ENCODE assay signal across 28 cellular contexts in genomic region chr5:159801303-159801702, GRCh38.
"Had no signal": no experiment of that assay in that cellular context is flagged by ENCODE, and none has a peak within 500 bp of the region (broad histone marks: within the 10 kb centered on the region; RNA-seq: fewer than 3 reads in every experiment).

No MANE protein-coding gene starts in this region.

- H3K9me3 ChIP-seq: adrenal gland, body of pancreas, breast epithelium, Peyer's patch had no signal

- H3K4me1 ChIP-seq: body of pancreas, breast epithelium, Peyer's patch had no signal

- H3K27me3 ChIP-seq: adrenal gland, body of pancreas, breast epithelium, Peyer's patch had no signal

- ATAC-seq: activated CD4-positive, alpha-beta T cell treated with anti-CD3 and anti-CD28 coated beads for 36 hours; activated CD4-positive, CD25-positive, alpha-beta regulatory T cell treated with anti-CD3 and anti-CD28 coated beads, Interleukin-2, amount 50 U/mL, for 24 hours; activated naive CD4-positive, alpha-beta T cell treated with anti-CD3 and anti-CD28 coated beads, Interleukin-2, amount 50 U/mL, for 72 hours; activated T-cell treated with anti-CD3 and anti-CD28 coated beads, Interleukin-2, amount 50 U/mL, for 4 hours; body of pancreas; PC-3; Right ventricle myocardium inferior had no signal

- H3K27ac ChIP-seq: adrenal gland, body of pancreas, breast epithelium, Peyer's patch, RWPE1 had no signal

- DNase-seq: activated CD4-positive, alpha-beta T cell treated with anti-CD3 and anti-CD28 coated beads for 36 hours; activated CD4-positive, alpha-beta T cell treated with anti-CD3 and anti-CD28 coated beads, Interleukin-2, amount 10 ng/mL, durations not matched to agents 7 days and 5 days; activated CD4-positive, alpha-beta T cell treated with anti-CD3 and anti-CD28 coated beads, Interleukin-2, amount 50 U/mL, for 48 hours; activated CD8-positive, alpha-beta memory T cell treated with anti-CD3 and anti-CD28 coated beads, Interleukin-2, amount 50 U/mL, for 4 hours; activated gamma-delta T cell treated with Interleukin-2 at 50 U/mL for 16 hours; activated naive CD4-positive, alpha-beta T cell treated with anti-CD3 and anti-CD28 coated beads for 36 hours; activated T-cell treated with anti-CD3 and anti-CD28 coated beads for 4 hours; activated T-cell treated with anti-CD3 and anti-CD28 coated beads, Interleukin-2, amount 50 U/mL, for 4 hours; adrenal gland; body of pancreas; caudate nucleus; cerebellar nuclear complex; NCI-H1105; NCI-H1417 treated with DMSO at 0.1 percent for 48 hours; NCI-H2029; NCI-H2171; NCI-H510A; NCI-H526; NCI-H748 treated with DMSO at 0.1 percent for 48 hours; NK-92 treated with Interleukin-12 subunit alpha and Interleukin-12 subunit beta, amount 100 ng/mL, for 24 hours; PC-3; Peyer's patch; SIG-M5 had no signal

- H3K4me3 ChIP-seq: adrenal gland, body of pancreas, breast epithelium, Peyer's patch had no signal

- H3K36me3 ChIP-seq: adrenal gland, breast epithelium, Peyer's patch had no signal
